Comparison of ENCODE assay signal across 38 cellular contexts in genomic region chr6:39080246-39080875, GRCh38. TPM values are rescaled to one million over a fixed set of nuclear protein-coding genes. Genes with fewer than 3 reads are reported as not detected.
"Had no signal": no experiment of that assay in that cellular context is flagged by ENCODE, and none has a peak within 500 bp of the region (broad histone marks: within the 10 kb centered on the region; RNA-seq: fewer than 3 reads in every experiment).

No MANE protein-coding gene starts in this region.

- FAIRE-seq: astrocyte had no signal

- DNase-seq: activated CD4-positive, alpha-beta T cell treated with anti-CD3 and anti-CD28 coated beads, Interleukin-2, amount 10 ng/mL, durations not matched to agents 24 days and 14 days; activated CD4-positive, alpha-beta T cell treated with anti-CD3 and anti-CD28 coated beads, Interleukin-2, amount 50 U/mL, for 4 hours; activated CD8-positive, alpha-beta memory T cell treated with anti-CD3 and anti-CD28 coated beads, Interleukin-2, amount 50 U/mL, for 4 hours; activated CD8-positive, alpha-beta T cell treated with anti-CD3 and anti-CD28 coated beads for 36 hours; activated gamma-delta T cell treated with Interleukin-2 at 50 U/mL for 16 hours; activated naive CD4-positive, alpha-beta T cell treated with anti-CD3 and anti-CD28 coated beads for 36 hours; activated T-cell treated with anti-CD3 and anti-CD28 coated beads for 4 hours; activated T-cell treated with anti-CD3 and anti-CD28 coated beads, Interleukin-2, amount 50 U/mL, for 4 hours; adrenal gland; body of pancreas; caudate nucleus; cerebellar nuclear complex; MM.1S; MV-4-11; NCI-H1092; NCI-H1436 treated with DMSO at 0.1 percent for 48 hours; NCI-H1694 treated with DMSO at 0.1 percent for 48 hours; NCI-H2029; NCI-H2171; NCI-H510A; NCI-H526; NCI-H748 treated with DMSO at 0.1 percent for 48 hours; NK-92 treated with Interleukin-12 subunit alpha and Interleukin-12 subunit beta, amount 100 ng/mL, for 24 hours; PC-3; RPMI8226; SHP77 treated with DMSO at 0.1 percent for 48 hours; SK-N-SH; T-helper 1 cell; T-helper 2 cell; T-helper 9 cell had no signal

- H3K4me1 ChIP-seq: adrenal gland, body of pancreas, breast epithelium, Peyer's patch, SJSA1 had no signal

- H3K36me3 Mint-ChIP-seq: activated naive CD4-positive, alpha-beta T cell treated with anti-CD3 and anti-CD28 coated beads, Interleukin-2, amount 50 U/mL, for 72 hours had no signal

- H3K36me3 ChIP-seq: adrenal gland, breast epithelium, Peyer's patch, SJSA1 had no signal

- H3K9me3 Mint-ChIP-seq: activated CD4-positive, alpha-beta T cell treated with anti-CD3 and anti-CD28 coated beads, Interleukin-2, amount 10 ng/mL, durations not matched to agents 24 days and 14 days; activated CD8-positive, alpha-beta T cell treated with anti-CD3 and anti-CD28 coated beads for 36 hours; activated naive CD4-positive, alpha-beta T cell treated with anti-CD3 and anti-CD28 coated beads for 36 hours; activated naive CD4-positive, alpha-beta T cell treated with anti-CD3 and anti-CD28 coated beads, Interleukin-2, amount 50 U/mL, for 72 hours; activated T-cell treated with anti-CD3 and anti-CD28 coated beads, Interleukin-2, amount 50 U/mL, for 4 hours; activated T-helper 1 cell treated with anti-CD3 and anti-CD28 coated beads, Interleukin-12 subunit alpha, Interleukin-12 subunit beta, Interleukin-2, Interleukin-4 antibody, amounts not matched to agents 30 ng/mL and 10 ng/mL and 1 ng/mL, durations not matched to agents 14 hours and 24 hours and 36 hours had no signal

- H3K9me3 ChIP-seq: adrenal gland, body of pancreas, breast epithelium, Peyer's patch, SJSA1, SK-N-SH had no signal

- H3K4me3 ChIP-seq: adrenal gland, body of pancreas, breast epithelium, Peyer's patch, SJSA1 had no signal

- H3K4me3 Mint-ChIP-seq: activated CD4-positive, alpha-beta T cell treated with anti-CD3 and anti-CD28 coated beads, Interleukin-2, amount 10 ng/mL, durations not matched to agents 24 days and 14 days; activated CD8-positive, alpha-beta T cell treated with anti-CD3 and anti-CD28 coated beads for 36 hours; activated naive CD4-positive, alpha-beta T cell treated with anti-CD3 and anti-CD28 coated beads for 36 hours; activated T-cell treated with anti-CD3 and anti-CD28 coated beads, Interleukin-2, amount 50 U/mL, for 4 hours; activated T-helper 1 cell treated with anti-CD3 and anti-CD28 coated beads, Interleukin-12 subunit alpha, Interleukin-12 subunit beta, Interleukin-2, Interleukin-4 antibody, amounts not matched to agents 30 ng/mL and 10 ng/mL and 1 ng/mL, durations not matched to agents 14 hours and 24 hours and 36 hours had no signal

- H3K27ac Mint-ChIP-seq: activated CD4-positive, alpha-beta T cell treated with anti-CD3 and anti-CD28 coated beads, Interleukin-2, amount 10 ng/mL, durations not matched to agents 24 days and 14 days; activated CD8-positive, alpha-beta T cell treated with anti-CD3 and anti-CD28 coated beads for 36 hours; activated naive CD4-positive, alpha-beta T cell treated with anti-CD3 and anti-CD28 coated beads for 36 hours; activated naive CD4-positive, alpha-beta T cell treated with anti-CD3 and anti-CD28 coated beads, Interleukin-2, amount 50 U/mL, for 72 hours; activated T-helper 1 cell treated with anti-CD3 and anti-CD28 coated beads, Interleukin-12 subunit alpha, Interleukin-12 subunit beta, Interleukin-2, Interleukin-4 antibody, amounts not matched to agents 30 ng/mL and 10 ng/mL and 1 ng/mL, durations not matched to agents 14 hours and 24 hours and 36 hours had no signal

- H3K27ac ChIP-seq: adrenal gland, body of pancreas, breast epithelium, KMS-11, Peyer's patch, SJSA1 had no signal

- ATAC-seq: activated CD8-positive, alpha-beta T cell treated with anti-CD3 and anti-CD28 coated beads for 36 hours; activated naive CD4-positive, alpha-beta T cell treated with anti-CD3 and anti-CD28 coated beads, Interleukin-2, amount 50 U/mL, for 72 hours; activated T-cell treated with anti-CD3 and anti-CD28 coated beads, Interleukin-2, amount 50 U/mL, for 4 hours; body of pancreas; PC-3 had no signal

- H3K4me2 ChIP-seq: KMS-11, SK-N-SH had no signal

- H3K27me3 ChIP-seq: adrenal gland, body of pancreas, breast epithelium, Peyer's patch had no signal

RNA-seq across cellular contexts. Expression of gene GLP1R, which starts 31.8 kb away (rescaled TPM):
- total RNA-seq: astrocyte, LHCN-M2, PC-3, SJSA1 had no signal
